ENCODE assay signal across 8 cellular contexts in the genomic region with DNA sequence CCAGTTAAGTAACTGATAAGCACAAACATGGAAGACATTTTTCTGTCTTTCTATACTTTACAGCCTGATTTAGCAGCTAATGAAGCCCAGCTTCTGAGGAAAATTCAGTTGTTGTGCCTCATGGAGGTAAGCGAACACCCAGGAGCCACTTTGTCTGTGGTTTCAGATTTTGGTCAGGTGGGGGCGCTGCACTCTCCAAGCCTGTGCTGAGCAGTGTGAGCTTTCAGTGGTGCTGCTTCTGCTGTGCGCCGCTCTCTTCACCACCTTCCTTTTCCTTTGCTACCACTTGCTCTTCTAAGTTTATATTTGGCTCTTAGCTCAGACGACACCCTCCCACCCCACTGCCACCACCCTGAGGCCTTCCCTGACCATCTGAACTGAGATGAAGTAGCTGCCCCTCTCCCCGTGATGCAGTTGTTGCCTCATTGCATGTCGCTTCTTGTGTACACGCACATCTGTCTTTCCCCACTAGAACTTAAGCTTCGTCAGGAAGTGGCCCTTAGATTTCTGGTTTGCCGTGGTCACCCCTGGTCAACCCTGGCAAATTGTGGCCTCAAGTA. TPM values are rescaled to one million over a fixed set of nuclear protein-coding genes. Genes with fewer than 3 reads are reported as not detected.
DNase-seq lines count a peak whose midpoint lies in the region; ATAC-seq and TF ChIP-seq lines count a peak whose summit lies in the region.

No MANE protein-coding gene starts in this region.

- H3K27me3 ChIP-seq in right atrium auricular region, result no peaks in the 10 kb centered on the region

- no peaks in the 10 kb centered on the region for H3K4me1 ChIP-seq in right atrium auricular region

- DNase-seq in Right ventricle myocardium inferior (ENCODE audit: missing footprints), result no peak
- DNase-seq in right atrium auricular region (ENCODE audit: low spot score), result no peak
- DNase-seq in RPMI7951 (ENCODE audit: low read depth), result peak; percentile 16
- peak; percentile 92 for DNase-seq in activated effector memory CD4-positive, alpha-beta T cell treated with anti-CD3 and anti-CD28 coated beads, Interleukin-2, amount 50 U/mL, for 16 hours
- DNase-seq in head of caudate nucleus, result peak; percentile 14 to 82 (median 62)
- DNase-seq in sciatic nerve (ENCODE audit: low spot score), result peak; percentile 73
- no peak for DNase-seq in NCI-H187 treated with DMSO at 0.1 percent for 48 hours (lab: John Stamatoyannopoulos, UW)
- DNase-seq in SK-N-DZ (ENCODE audit: low spot score), result no peak

- no peak overlapping the region for H3K4me3 ChIP-seq in right atrium auricular region

- peaks cover 73% of the 10 kb centered on the region for H3K36me3 ChIP-seq in right atrium auricular region

- no peak overlapping the region for H3K27ac ChIP-seq in right atrium auricular region

- intact Hi-C loops in Right ventricle myocardium inferior (cut with DNase I), result no loop called here
- intact Hi-C loops in head of caudate nucleus (cut with DNase I), result no loop called here
- intact Hi-C loops in sciatic nerve (cut with DNase I), result no loop called here

- ATAC-seq in Right ventricle myocardium inferior (peak; percentile 53), sciatic nerve (peak; percentile 87)

- TF ChIP-seq CTCF in right atrium auricular region (IDR thresholded peaks at IDR 0.05), result peak in 1 of 2 donors; percentile 68

- no peaks in the 10 kb centered on the region for H3K9me3 ChIP-seq in right atrium auricular region

RNA-seq across cellular contexts. Expression of a gene that starts 14.0 kb away (rescaled TPM):
- total RNA-seq in Right ventricle myocardium inferior (91.7 TPM), right atrium auricular region (10 to 100 TPM; 75.3 to 80.3 TPM), sciatic nerve (79.4 TPM)
- total RNA-seq in RPMI7951 (2014; rRNA removed; shearing (Covaris generic)), result 136 and 173 TPM in 2 replicates
- 165 and 194 TPM in 2 replicates for polyA plus RNA-seq in SK-N-DZ (2014; cell fraction: cytosol; rRNA removed)
- polyA plus RNA-seq in SK-N-DZ (2014; cell fraction: nucleus; rRNA removed), result 137 and 154 TPM in 2 replicates

RNA-seq across cellular contexts. Expression of a gene that starts 14.7 kb away (rescaled TPM):
- total RNA-seq in Right ventricle myocardium inferior (39.7 TPM), right atrium auricular region (10 to 100 TPM; 18.3 to 31.4 TPM), sciatic nerve (21.7 TPM)
- total RNA-seq in RPMI7951 (2014; rRNA removed; shearing (Covaris generic)), result 7.0 and 7.6 TPM in 2 replicates
- polyA plus RNA-seq in SK-N-DZ (2014; cell fraction: cytosol; rRNA removed), result 7.2 and 13.0 TPM in 2 replicates
- 14.1 and 21.0 TPM in 2 replicates for polyA plus RNA-seq in SK-N-DZ (2014; cell fraction: nucleus; rRNA removed)

RNA-seq across cellular contexts. Expression of a gene that starts 27.4 kb away (rescaled TPM):
- total RNA-seq in Right ventricle myocardium inferior (0.14 TPM), right atrium auricular region (under 1 TPM; 0.19 to 0.20 TPM), sciatic nerve (0.36 TPM)
- total RNA-seq in RPMI7951 (2014; rRNA removed; shearing (Covaris generic)), result not detected in 2 replicates
- polyA plus RNA-seq in SK-N-DZ (2014; cell fraction: cytosol; rRNA removed), result not detected in 2 replicates
- not detected in 2 replicates for polyA plus RNA-seq in SK-N-DZ (2014; cell fraction: nucleus; rRNA removed)

RNA-seq across cellular contexts. Expression of a gene that starts 38.1 kb away (rescaled TPM):
- total RNA-seq in Right ventricle myocardium inferior (10.0 TPM), right atrium auricular region (1 to 10 TPM; 4.9 to 9.4 TPM), sciatic nerve (60.3 TPM)
- total RNA-seq in RPMI7951 (2014; rRNA removed; shearing (Covaris generic)), result 1.3 and 1.6 TPM in 2 replicates
- 0.27 and 3.5 TPM in 2 replicates for polyA plus RNA-seq in SK-N-DZ (2014; cell fraction: cytosol; rRNA removed)
- polyA plus RNA-seq in SK-N-DZ (2014; cell fraction: nucleus; rRNA removed), result 15.5 and 26.5 TPM in 2 replicates

RNA-seq across cellular contexts. Expression of a gene that starts 43.3 kb away (rescaled TPM):
- total RNA-seq in Right ventricle myocardium inferior (52.3 TPM), right atrium auricular region (100 to 1,000 TPM in 1 of 2 donors, 10 to 100 TPM in 1; 68.0 to 101 TPM), sciatic nerve (74.7 TPM)
- 75.5 and 91.3 TPM in 2 replicates for total RNA-seq in RPMI7951 (2014; rRNA removed; shearing (Covaris generic))
- polyA plus RNA-seq in SK-N-DZ (2014; cell fraction: cytosol; rRNA removed), result 94.9 and 124 TPM in 2 replicates
- 115 and 126 TPM in 2 replicates for polyA plus RNA-seq in SK-N-DZ (2014; cell fraction: nucleus; rRNA removed)

Comparison
In these comparisons a context has a peak if more than half of its experiments do, and no peak if none do; other contexts are left out.
1. DNase-seq: peak in RPMI7951 (single experiment), activated effector memory CD4-positive, alpha-beta T cell treated with anti-CD3 and anti-CD28 coated beads, Interleukin-2, amount 50 U/mL, for 16 hours (single experiment), head of caudate nucleus (42 of 42) and sciatic nerve (single experiment); none in Right ventricle myocardium inferior (single experiment), right atrium auricular region (single experiment), NCI-H187 treated with DMSO at 0.1 percent for 48 hours (single experiment) and SK-N-DZ (single experiment).